Comparison of ENCODE assay signal across 1 cellular context in genomic region chr19:49716154-49716553, GRCh38.
TF ChIP-seq lines count a peak whose summit lies in the region.

No MANE protein-coding gene starts in this region.

TF ChIP-seq in HepG2, 621 proteins besides CTCF, POLR2A, EP300 and RAD21:
- TF ChIP-seq SNAPC4 (CRISPR knock-in tag; IDR thresholded peaks at IDR 0.05): no peak
- no peak for TF ChIP-seq ZNF781 (CRISPR knock-in tag; IDR thresholded peaks at IDR 0.05; ENCODE audit: borderline replicate concordance, not compliant biosample characterization)
- no peak for TF ChIP-seq ZUFSP (CRISPR knock-in tag; IDR thresholded peaks at IDR 0.05; ENCODE audit: borderline replicate concordance)
- no peak for TF ChIP-seq RBAK (CRISPR knock-in tag; IDR thresholded peaks at IDR 0.05)
- TF ChIP-seq ZNF484 (CRISPR knock-in tag; IDR thresholded peaks at IDR 0.05; ENCODE audit: borderline replicate concordance, low read depth): no peak
- no peak for TF ChIP-seq HNF1B (CRISPR knock-in tag; IDR thresholded peaks at IDR 0.05)
